Comparison of ENCODE assay signal across 9 cellular contexts in the genomic region with DNA sequence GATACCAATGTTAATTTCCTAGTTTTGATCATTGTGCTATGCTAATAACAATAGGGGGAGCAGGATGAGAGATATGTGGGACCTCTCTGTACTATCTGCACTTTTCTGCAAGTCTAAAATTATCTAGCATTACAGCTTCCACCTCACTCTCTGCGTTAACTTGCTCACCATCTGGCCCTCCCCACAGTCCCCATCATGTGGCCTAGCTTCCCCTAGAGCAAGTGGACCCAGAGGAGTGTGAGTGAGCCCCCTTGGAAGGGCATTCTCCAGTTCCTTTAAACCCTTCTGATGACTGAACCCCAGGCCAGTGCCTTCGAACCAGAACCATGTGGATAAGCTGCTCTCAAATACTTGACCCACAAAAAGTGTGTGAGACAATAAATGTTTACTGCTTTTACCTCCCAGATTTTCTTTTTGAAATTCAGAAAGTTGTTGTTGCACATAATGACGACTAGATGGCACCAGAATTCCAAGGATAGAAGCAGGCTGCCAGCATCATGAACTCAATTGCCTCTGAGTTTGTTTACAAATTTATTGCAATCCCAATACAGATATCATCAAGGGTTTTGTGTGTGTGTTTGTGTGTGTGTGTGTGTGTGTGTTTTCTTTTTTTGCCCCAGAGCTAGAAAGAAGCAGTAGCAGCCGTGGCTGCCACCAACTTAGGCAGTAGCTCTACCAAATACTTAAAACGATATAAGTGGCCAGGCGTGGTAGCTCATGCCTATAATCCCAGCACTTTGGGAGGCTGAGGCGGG. TPM values are rescaled to one million over a fixed set of nuclear protein-coding genes. Genes with fewer than 3 reads are reported as not detected.
DNase-seq lines count a peak whose midpoint lies in the region; ATAC-seq and TF ChIP-seq lines count a peak whose summit lies in the region.
"Had no signal": no experiment of that assay in that cellular context is flagged by ENCODE, and none has a peak within 500 bp of the region (broad histone marks: within the 10 kb centered on the region; RNA-seq: fewer than 3 reads in every experiment).

No MANE protein-coding gene starts in this region.

- H2BK15ac ChIP-seq in neuronal stem cell (ENCODE audit: low read length): no peak overlapping the region

- no peaks in the 10 kb centered on the region for H3K79me1 ChIP-seq in neuronal stem cell (ENCODE audit: low read depth, low read length)

- H3K4me3 ChIP-seq in LNCaP clone FGC (ENCODE audit: low read depth, low read length): no peak overlapping the region
- no peak overlapping the region for H3K4me3 ChIP-seq in esophagus muscularis mucosa
- H3K4me3 ChIP-seq in neuronal stem cell (ENCODE audit: low read length in 2 of 2): no peak overlapping the region
- H3K4me3 ChIP-seq: BLaER1 treated with 17β-estradiol and CSF1 and Interleukin-3, amounts not matched to agents 10 nM and 100 nM had no signal

- peak; percentile 22 for DNase-seq in NCI-H1436 (lab: John Stamatoyannopoulos, UW)
- DNase-seq in NCI-H1436 treated with DMSO at 0.1 percent for 48 hours (lab: John Stamatoyannopoulos, UW): no peak
- peak; percentile 52 for DNase-seq in LNCaP clone FGC (ENCODE audit: low read depth)
- DNase-seq in SHP77 (lab: John Stamatoyannopoulos, UW): peak; percentile 52 to 61
- peak; percentile 80 for DNase-seq in esophagus muscularis mucosa (ENCODE audit: extremely low spot score)
- peak; percentile 31 for DNase-seq in neuronal stem cell (ENCODE audit: low spot score)
- no peak for DNase-seq in islet precursor cell

- H2BK120ac ChIP-seq in neuronal stem cell (ENCODE audit: low read depth, low read length): no peak overlapping the region

- H3K9ac ChIP-seq in neuronal stem cell (ENCODE audit: low read depth, low read length, poor library complexity): no peak overlapping the region

- TF ChIP-seq EP300 in esophagus muscularis mucosa (IDR thresholded peaks at IDR 0.05): no peak

- intact Hi-C loops in esophagus muscularis mucosa (cut with DNase I): loop anchor here (1.0 kb wide), 1 partner anchor 83 kb away; no protein-coding TSS in a partner anchor

- no peak overlapping the region for H3K4ac ChIP-seq in neuronal stem cell (ENCODE audit: low read length)

- no peak for TF ChIP-seq POLR2A in esophagus muscularis mucosa (IDR thresholded peaks at IDR 0.05; ENCODE audit: low read depth)

- ATAC-seq in HG02571 (IDR thresholded peaks at IDR 0.05; ENCODE audit: unreplicated experiment): no peak

- H3K9me3 ChIP-seq in esophagus muscularis mucosa (peaks cover 0 to 7% (median 1%) of the 10 kb centered on the region in 4 donors), neuronal stem cell (replicated peaks in 1 of 2; ENCODE audit: control insufficient read depth in 2 of 2, insufficient read depth in 1 of 2, low read depth in 1 of 2, low read length in 2 of 2) (peaks cover 0 to 1% of the 10 kb centered on the region in 2 donors)
- H3K9me3 ChIP-seq: BLaER1 treated with 17β-estradiol and CSF1 and Interleukin-3, amounts not matched to agents 10 nM and 100 nM had no signal

- no peak overlapping the region for H3K23ac ChIP-seq in neuronal stem cell (ENCODE audit: low read depth, low read length, poor library complexity)

- 28% methylated on average over 7 of the region's 7 CpGs for WGBS in esophagus muscularis mucosa
- no CpG with 5 or more reads among the region's 7 CpGs for WGBS in neuronal stem cell (ENCODE audit: extremely low coverage in 2 of 2, insufficient read length in 2 of 2, insufficient replicate concordance in 1 of 2), 2 donors

- H3K18ac ChIP-seq in neuronal stem cell (ENCODE audit: low read length): no peak overlapping the region

- no peak overlapping the region for H2AK5ac ChIP-seq in neuronal stem cell (ENCODE audit: low read depth, low read length)

- H3K4me2 ChIP-seq in neuronal stem cell (ENCODE audit: insufficient read depth, low read length, poor library complexity, severe bottlenecking): no peak overlapping the region
- H3K4me2 ChIP-seq: BLaER1 treated with 17β-estradiol and CSF1 and Interleukin-3, amounts not matched to agents 10 nM and 100 nM had no signal

- H3K36me3 ChIP-seq in esophagus muscularis mucosa (no peaks in the 10 kb centered on the region), neuronal stem cell (replicated peaks in 1 of 2; ENCODE audit: control insufficient read depth in 2 of 2, insufficient read depth in 2 of 2, low read length in 2 of 2) (no peaks in the 10 kb centered on the region)
- H3K36me3 ChIP-seq: BLaER1 treated with 17β-estradiol and CSF1 and Interleukin-3, amounts not matched to agents 10 nM and 100 nM had no signal

- H2BK12ac ChIP-seq in neuronal stem cell (ENCODE audit: low read length): no peak overlapping the region

- no peak overlapping the region for H3K14ac ChIP-seq in neuronal stem cell (ENCODE audit: low read length)

- no peak overlapping the region for H2AFZ ChIP-seq in neuronal stem cell (ENCODE audit: low read length)

- no peak overlapping the region for H4K8ac ChIP-seq in neuronal stem cell (ENCODE audit: low read depth, low read length)

- H3K4me1 ChIP-seq in esophagus muscularis mucosa (peaks cover 0 to 5% (median 0%) of the 10 kb centered on the region in 4 donors), neuronal stem cell (ENCODE audit: control insufficient read depth in 2 of 2, insufficient read depth in 1 of 2, low read depth in 1 of 2, low read length in 2 of 2) (no peaks in the 10 kb centered on the region)

- TF ChIP-seq CTCF in LNCaP clone FGC (IDR thresholded peaks at IDR 0.05; ENCODE audit: control insufficient read depth, extremely low read depth, insufficient read depth) (peak; percentile 78), esophagus muscularis mucosa (IDR thresholded peaks at IDR 0.05) (peak; percentile 59 to 74 (median 69))

- H2BK5ac ChIP-seq in neuronal stem cell (ENCODE audit: low read length): no peak overlapping the region

- H4K91ac ChIP-seq in neuronal stem cell (ENCODE audit: low read depth, low read length, poor library complexity): no peak overlapping the region

- peaks cover 0 to 37% (median 0%) of the 10 kb centered on the region in 4 donors for H3K27me3 ChIP-seq in esophagus muscularis mucosa
- peaks cover 0 to 19% (median 0%) of the 10 kb centered on the region in 3 experiments for H3K27me3 ChIP-seq in neuronal stem cell (ENCODE audit: control insufficient read depth in 3 of 3, insufficient read depth in 3 of 3, low read depth in 1 of 3, low read length in 3 of 3)
- H3K27me3 ChIP-seq: BLaER1 treated with 17β-estradiol and CSF1 and Interleukin-3, amounts not matched to agents 10 nM and 100 nM had no signal

- H3K27ac ChIP-seq in esophagus muscularis mucosa (replicated peaks in 1 of 4) (no peak overlapping the region), neuronal stem cell (replicated peaks; ENCODE audit: low read length) (no peak overlapping the region)
- H3K27ac ChIP-seq: BLaER1 treated with 17β-estradiol and CSF1 and Interleukin-3, amounts not matched to agents 10 nM and 100 nM had no signal

RNA-seq across cellular contexts. Expression of a gene that starts 49.0 kb away (rescaled TPM):
- 10 to 100 TPM; 10.6 to 19.1 (median 14.9) TPM for total RNA-seq in esophagus muscularis mucosa
- polyA plus RNA-seq in neuronal stem cell (2013, experiment 1 of 2): 10.7 TPM
- polyA plus RNA-seq in neuronal stem cell (2013, experiment 2 of 2): 11.4 TPM

RNA-seq across cellular contexts. Expression of a gene that starts 51.5 kb away (rescaled TPM):
- total RNA-seq in esophagus muscularis mucosa: 10 to 100 TPM; 10.1 to 25.9 (median 20.8) TPM
- 13.5 TPM for polyA plus RNA-seq in neuronal stem cell (2013, experiment 1 of 2)
- 13.6 TPM for polyA plus RNA-seq in neuronal stem cell (2013, experiment 2 of 2)

Comparison
In these comparisons a context has a peak if more than half of its experiments do, and no peak if none do; other contexts are left out.
1. DNase-seq: peak in NCI-H1436 (single experiment), LNCaP clone FGC (single experiment), SHP77 (2 of 2), esophagus muscularis mucosa (single experiment) and neuronal stem cell (single experiment); none in NCI-H1436 treated with DMSO at 0.1 percent for 48 hours (single experiment) and islet precursor cell (single experiment).